Comparison of ENCODE assay signal across 12 cellular contexts in genomic region chr3:124276863-124277515, GRCh38.
DNase-seq lines count a peak whose midpoint lies in the region; ATAC-seq, FAIRE-seq and TF ChIP-seq lines count a peak whose summit lies in the region.
"Had no signal": no experiment of that assay in that cellular context is flagged by ENCODE, and none has a peak within 500 bp of the region (broad histone marks: within the 10 kb centered on the region; RNA-seq: fewer than 3 reads in every experiment).

No MANE protein-coding gene starts in this region.

- DNase-seq in adrenal gland (peak in 6 of 7 donors; percentile 26 to 73 (median 47)), lung microvascular endothelial cell (ENCODE audit: low read depth in 2 of 2) (peak; percentile 49 to 78), hepatocyte (ENCODE audit: low spot score) (no peak), GM19239 (ENCODE audit: insufficient read length, low spot score) (no peak)
- DNase-seq in T-helper 2 cell treated with Interferon-gamma antibody and Interleukin-4, amounts not matched to agents 5 μg/mL and 100 μg/mL, for 36 hours (ENCODE audit: low spot score) = no peak
- DNase-seq: activated naive CD4-positive, alpha-beta T cell treated with anti-CD3 and anti-CD28 coated beads, Interleukin-2, amount 50 U/mL, for 16 hours; MV-4-11 had no signal

- H3K4me2 ChIP-seq in hepatocyte = no peak overlapping the region

- H3K4me1 ChIP-seq in adrenal gland (replicated peaks in 1 of 2) = peaks cover 8 to 28% of the 10 kb centered on the region in 2 donors
- H3K4me1 ChIP-seq in gastroesophageal sphincter = peaks cover 19 to 80% (median 32%) of the 10 kb centered on the region in 3 donors
- peaks cover 23 to 49% (median 43%) of the 10 kb centered on the region in 3 donors for H3K4me1 ChIP-seq in skeletal muscle tissue (ENCODE audit: control insufficient read depth in 3 of 3, insufficient read depth in 3 of 3, low read length in 3 of 3)
- no peaks in the 10 kb centered on the region for H3K4me1 ChIP-seq in hepatocyte (ENCODE audit: insufficient read depth)

- intact Hi-C loops in adrenal gland (cut with DNase I) = loop anchor here in 1 of 2 donors (10.0 kb wide), 1 partner anchor 252 kb away; no protein-coding TSS in a partner anchor

- no peak overlapping the region for H2AFZ ChIP-seq in hepatocyte

- WGBS in adrenal gland, 4 donors = 51 to 66% (median 57%) methylated on average over 12 to 13 of the region's 13 CpGs
- WGBS in gastroesophageal sphincter (ENCODE audit: low coverage in 1 of 2), 2 donors = 40 to 64% methylated on average over 1 to 9 of the region's 13 CpGs
- 86% methylated on average over 13 of the region's 13 CpGs for WGBS in hepatocyte (ENCODE audit: low lambda C conversion rate, missing lambda C conversion rate)

- TF ChIP-seq POLR2A in adrenal gland (IDR thresholded peaks at IDR 0.05) (no peak), gastroesophageal sphincter (IDR thresholded peaks at IDR 0.05) (no peak)

- peak; percentile 52 for ATAC-seq in gastroesophageal sphincter
- no peak for ATAC-seq in HG03175 (IDR thresholded peaks at IDR 0.05; ENCODE audit: unreplicated experiment)

- H3K27me3 Mint-ChIP-seq in T-helper 2 cell treated with Interferon-gamma antibody and Interleukin-4, amounts not matched to agents 5 μg/mL and 100 μg/mL, for 36 hours (ENCODE audit: low read depth) = no peaks in the 10 kb centered on the region

- no peaks in the 10 kb centered on the region for H3K79me2 ChIP-seq in hepatocyte

- H3K27ac ChIP-seq in adrenal gland = peak overlapping the region in 4 of 5 donors; percentile 59 to 92 (median 66)
- peak overlapping the region; percentile 82 to 88 (median 84) for H3K27ac ChIP-seq in gastroesophageal sphincter
- H3K27ac ChIP-seq in skeletal muscle tissue (ENCODE audit: low read depth, low read length) = peak overlapping the region; percentile 66
- no peak overlapping the region for H3K27ac ChIP-seq in hepatocyte

- TF ChIP-seq EP300 in gastroesophageal sphincter (IDR thresholded peaks at IDR 0.05) = no peak

- no peak for FAIRE-seq in GM19239 (lab: Jason Lieb, UNC)

- H3K27me3 ChIP-seq in adrenal gland (no peaks in the 10 kb centered on the region), gastroesophageal sphincter (no peaks in the 10 kb centered on the region), skeletal muscle tissue (ENCODE audit: control insufficient read depth in 3 of 3, insufficient read depth in 3 of 3, low read length in 3 of 3) (no peaks in the 10 kb centered on the region), hepatocyte (no peaks in the 10 kb centered on the region)

- no peak for TF ChIP-seq CTCF in adrenal gland (IDR thresholded peaks at IDR 0.05)
- no peak for TF ChIP-seq CTCF in gastroesophageal sphincter (IDR thresholded peaks at IDR 0.05)
- TF ChIP-seq CTCF in hepatocyte (IDR thresholded peaks at IDR 0.05; ENCODE audit: poor library complexity) = no peak

- no peaks in the 10 kb centered on the region for H3K4me1 Mint-ChIP-seq in T-helper 2 cell treated with Interferon-gamma antibody and Interleukin-4, amounts not matched to agents 5 μg/mL and 100 μg/mL, for 36 hours (ENCODE audit: low read depth)
- H3K4me1 Mint-ChIP-seq: central memory CD8-positive, alpha-beta T cell; memory B cell had no signal

- H3K4me3 Mint-ChIP-seq in T-helper 2 cell treated with Interferon-gamma antibody and Interleukin-4, amounts not matched to agents 5 μg/mL and 100 μg/mL, for 36 hours = no peak overlapping the region
- H3K4me3 Mint-ChIP-seq: central memory CD8-positive, alpha-beta T cell; memory B cell had no signal

- no peaks in the 10 kb centered on the region for H4K20me1 ChIP-seq in hepatocyte (ENCODE audit: insufficient read depth, poor library complexity, severe bottlenecking)

- H3K9ac ChIP-seq in skeletal muscle tissue (ENCODE audit: low read depth in 1 of 3, low read length in 3 of 3) = no peak overlapping the region

- no peaks in the 10 kb centered on the region for H3K36me3 Mint-ChIP-seq in T-helper 2 cell treated with Interferon-gamma antibody and Interleukin-4, amounts not matched to agents 5 μg/mL and 100 μg/mL, for 36 hours (ENCODE audit: low read depth)
- H3K36me3 Mint-ChIP-seq: memory B cell had no signal

- H3K4me3 ChIP-seq in adrenal gland (no peak overlapping the region), gastroesophageal sphincter (no peak overlapping the region), skeletal muscle tissue (ENCODE audit: low read length in 3 of 3) (peak overlapping the region in 1 of 3 donors; percentile 43), hepatocyte (no peak overlapping the region)

- H3K9me3 Mint-ChIP-seq in T-helper 2 cell treated with Interferon-gamma antibody and Interleukin-4, amounts not matched to agents 5 μg/mL and 100 μg/mL, for 36 hours = no peaks in the 10 kb centered on the region
- H3K9me3 Mint-ChIP-seq: central memory CD8-positive, alpha-beta T cell; memory B cell had no signal

- H3K9me2 ChIP-seq in hepatocyte (replicated peaks; ENCODE audit: insufficient read depth) = no peaks in the 10 kb centered on the region

- H3K9me3 ChIP-seq in adrenal gland (replicated peaks in 1 of 3) = no peaks in the 10 kb centered on the region
- no peaks in the 10 kb centered on the region for H3K9me3 ChIP-seq in gastroesophageal sphincter
- no peaks in the 10 kb centered on the region for H3K9me3 ChIP-seq in skeletal muscle tissue (ENCODE audit: control insufficient read depth in 3 of 3, low read length in 3 of 3)
- no peaks in the 10 kb centered on the region for H3K9me3 ChIP-seq in hepatocyte (ENCODE audit: low read depth)

- no peak overlapping the region for H3K27ac Mint-ChIP-seq in T-helper 2 cell treated with Interferon-gamma antibody and Interleukin-4, amounts not matched to agents 5 μg/mL and 100 μg/mL, for 36 hours
- H3K27ac Mint-ChIP-seq: memory B cell had no signal

- H3K36me3 ChIP-seq in adrenal gland (replicated peaks in 1 of 2) (no peaks in the 10 kb centered on the region), gastroesophageal sphincter (no peaks in the 10 kb centered on the region), skeletal muscle tissue (ENCODE audit: control insufficient read depth in 3 of 3, insufficient read depth in 3 of 3, low read length in 3 of 3) (no peaks in the 10 kb centered on the region), hepatocyte (replicated peaks; ENCODE audit: insufficient read depth, low read depth) (no peaks in the 10 kb centered on the region)

Comparison
In these comparisons a context has a peak if more than half of its experiments do, and no peak if none do; other contexts are left out.
1. DNase-seq: peak in adrenal gland (6 of 7) and lung microvascular endothelial cell (2 of 2); none in T-helper 2 cell treated with Interferon-gamma antibody and Interleukin-4, amounts not matched to agents 5 μg/mL and 100 μg/mL, for 36 hours (single experiment), hepatocyte (single experiment) and GM19239 (single experiment).